Comparison of ENCODE assay signal across 24 cellular contexts in genomic region chr11:48138222-48138621, GRCh38.
DNase-seq lines count a peak whose midpoint lies in the region; FAIRE-seq and TF ChIP-seq lines count a peak whose summit lies in the region.
"Had no signal": no experiment of that assay in that cellular context is flagged by ENCODE, and none has a peak within 500 bp of the region (broad histone marks: within the 10 kb centered on the region; RNA-seq: fewer than 3 reads in every experiment).

No MANE protein-coding gene starts in this region.

- no peaks in the 10 kb centered on the region for H3K9me3 ChIP-seq in CD8-positive, alpha-beta memory T cell (ENCODE audit: low read length)
- H3K9me3 ChIP-seq in colonic mucosa (no peaks in the 10 kb centered on the region), small intestine (ENCODE audit: control insufficient read depth, low read depth) (no peaks in the 10 kb centered on the region)
- H3K9me3 ChIP-seq: A549, BE2C, HAP-1 had no signal

- H3K36me3 Mint-ChIP-seq in CD8-positive, alpha-beta memory T cell = peaks cover 0 to 77% (median 30%) of the 10 kb centered on the region in 3 donors

- no peak overlapping the region for H3K4me3 Mint-ChIP-seq in CD8-positive, alpha-beta memory T cell
- H3K4me3 Mint-ChIP-seq: CD14-positive monocyte; CD4-positive, alpha-beta T cell had no signal

- H3K4me1 Mint-ChIP-seq in CD8-positive, alpha-beta memory T cell = peaks cover 15 to 22% (median 20%) of the 10 kb centered on the region in 3 donors

- CTCF ChIA-PET in CD8-positive, alpha-beta memory T cell (lab: Charles Lee) = no interaction called here

- intact Hi-C loops in colonic mucosa (cut with DNase I) = no loop called here

- H3K27me3 ChIP-seq in CD8-positive, alpha-beta memory T cell (ENCODE audit: insufficient read depth, low read length, poor library complexity, severe bottlenecking) = no peaks in the 10 kb centered on the region
- H3K27me3 ChIP-seq in colonic mucosa (no peaks in the 10 kb centered on the region), small intestine (ENCODE audit: control insufficient read depth in 2 of 2, insufficient read depth in 2 of 2, low read length in 2 of 2) (no peaks in the 10 kb centered on the region)
- H3K27me3 ChIP-seq: BE2C; BLaER1 treated with 17β-estradiol and CSF1 and Interleukin-3, amounts not matched to agents 10 nM and 100 nM had no signal

- peak overlapping the region in 5 of 8 donors; percentile 14 to 65 (median 42) for H3K27ac Mint-ChIP-seq in CD8-positive, alpha-beta memory T cell
- H3K27ac Mint-ChIP-seq: CD4-positive, alpha-beta T cell had no signal

- H3K4me3 ChIP-seq in CD8-positive, alpha-beta memory T cell (ENCODE audit: low read length) = no peak overlapping the region
- H3K4me3 ChIP-seq in colonic mucosa (no peak overlapping the region), small intestine (ENCODE audit: low read depth in 1 of 2, low read length in 2 of 2) (no peak overlapping the region)
- H3K4me3 ChIP-seq: A549; BLaER1 treated with 17β-estradiol and CSF1 and Interleukin-3, amounts not matched to agents 10 nM and 100 nM; HAP-1 had no signal

- no peak for DNase-seq in CD8-positive, alpha-beta memory T cell
- DNase-seq in colonic mucosa = peak; percentile 39
- peak; percentile 56 for DNase-seq in small intestine
- DNase-seq in HCEC 1CT = no peak
- DNase-seq in erythroblast (lab: John Stamatoyannopoulos, UW) = no peak
- no peak for DNase-seq in OCI-M2 (lab: John Stamatoyannopoulos, UW; ENCODE audit: unreplicated experiment)
- DNase-seq: 8988T; ACHN; AML-193; BE2C; Calu3; CD4-positive, alpha-beta T cell; COR-L47; DMS53; DMS79 treated with DMSO at 0.1 percent for 48 hours; GF-D8; GOT3 had no signal

- POLR2A ChIA-PET in CD8-positive, alpha-beta memory T cell (lab: Charles Lee) = no interaction called here

- H3K27me3 Mint-ChIP-seq in CD8-positive, alpha-beta memory T cell = no peaks in the 10 kb centered on the region
- H3K27me3 Mint-ChIP-seq: CD4-positive, alpha-beta T cell had no signal

- TF ChIP-seq CTCF in colonic mucosa (IDR thresholded peaks at IDR 0.05) = no peak

- no peaks in the 10 kb centered on the region for H3K9me3 Mint-ChIP-seq in CD8-positive, alpha-beta memory T cell
- H3K9me3 Mint-ChIP-seq: CD14-positive monocyte; CD4-positive, alpha-beta T cell had no signal

- peak overlapping the region in 1 of 2 donors; percentile 9 for H3K9ac ChIP-seq in colonic mucosa (ENCODE audit: low read depth in 2 of 2, low read length in 2 of 2)
- H3K9ac ChIP-seq: BLaER1 treated with 17β-estradiol and CSF1 and Interleukin-3, amounts not matched to agents 10 nM and 100 nM had no signal

- TF ChIP-seq POLR2A in erythroblast (IDR thresholded peaks at IDR 0.05; ENCODE audit: low read length) = no peak

- peaks cover 22% of the 10 kb centered on the region for H3K36me3 ChIP-seq in CD8-positive, alpha-beta memory T cell (ENCODE audit: insufficient read depth, low read length)
- H3K36me3 ChIP-seq in colonic mucosa (no peaks in the 10 kb centered on the region), small intestine (ENCODE audit: control insufficient read depth in 2 of 2, insufficient read depth in 2 of 2, low read length in 2 of 2) (peaks cover 3 to 13% of the 10 kb centered on the region in 2 donors)
- H3K36me3 ChIP-seq: BE2C had no signal

- H3K4me1 ChIP-seq in CD8-positive, alpha-beta memory T cell (ENCODE audit: insufficient read depth, low read length) = no peaks in the 10 kb centered on the region
- H3K4me1 ChIP-seq in colonic mucosa (no peaks in the 10 kb centered on the region), small intestine (ENCODE audit: control insufficient read depth in 2 of 2, insufficient read depth in 1 of 2, low read depth in 1 of 2, low read length in 1 of 2) (no peaks in the 10 kb centered on the region)
- H3K4me1 ChIP-seq: BE2C; BLaER1 treated with 17β-estradiol and CSF1 and Interleukin-3, amounts not matched to agents 10 nM and 100 nM had no signal

- no peak overlapping the region for H3K27ac ChIP-seq in CD8-positive, alpha-beta memory T cell (ENCODE audit: low read depth, low read length)
- no peak overlapping the region for H3K27ac ChIP-seq in colonic mucosa
- H3K27ac ChIP-seq in small intestine (ENCODE audit: low read depth in 1 of 2, low read length in 1 of 2) = no peak overlapping the region
- H3K27ac ChIP-seq: A549; BLaER1 treated with 17β-estradiol and CSF1 and Interleukin-3, amounts not matched to agents 10 nM and 100 nM had no signal

- FAIRE-seq in small intestine (lab: Jason Lieb, UNC) = no peak
- FAIRE-seq: A549, GM12891, GM18507, H54 had no signal

Comparison
In these comparisons a context has a peak if more than half of its experiments do, and no peak if none do; other contexts are left out.
1. DNase-seq: peak in colonic mucosa (single experiment) and small intestine (single experiment); none in CD8-positive, alpha-beta memory T cell (0 of 5), HCEC 1CT (single experiment), erythroblast (0 of 2) and OCI-M2 (single experiment).